In genomic region chr2:20615466-20616241, GRCh38 we compare ENCODE assay signal across 14 cellular contexts. TPM values are rescaled to one million over a fixed set of nuclear protein-coding genes. Genes with fewer than 3 reads are reported as not detected.
A peak's percentile ranks its signal among the peaks of the same experiment; 100 is the strongest.
DNase-seq lines count a peak whose midpoint lies in the region; ATAC-seq lines count a peak whose summit lies in the region.
"Had no signal": no experiment of that assay in that cellular context is flagged by ENCODE, and none has a peak within 500 bp of the region (broad histone marks: within the 10 kb centered on the region; RNA-seq: fewer than 3 reads in every experiment).

No MANE protein-coding gene starts in this region.

- H3K4me1 Mint-ChIP-seq in activated T-cell treated with anti-CD3 and anti-CD28 coated beads, Interleukin-2, amount 50 U/mL, for 72 hours (ENCODE audit: low read depth): no peaks in the 10 kb centered on the region

- H3K9me3 Mint-ChIP-seq in activated T-cell treated with anti-CD3 and anti-CD28 coated beads, Interleukin-2, amount 50 U/mL, for 72 hours: no peaks in the 10 kb centered on the region
- H3K9me3 Mint-ChIP-seq: neural crest cell had no signal

- H3K4me2 ChIP-seq in BLaER1: peak overlapping the region; percentile 74; the same call in 1 of the 2 replicates

- no peaks in the 10 kb centered on the region for H3K36me3 Mint-ChIP-seq in activated T-cell treated with anti-CD3 and anti-CD28 coated beads, Interleukin-2, amount 50 U/mL, for 72 hours (ENCODE audit: insufficient read depth in 2 of 2)

- no peaks in the 10 kb centered on the region for H3K27me3 ChIP-seq in BLaER1
- no peaks in the 10 kb centered on the region for H3K27me3 ChIP-seq in layer of hippocampus (ENCODE audit: control insufficient read depth, insufficient read depth, low read length)

- peak; percentile 61 for DNase-seq in dermis blood vessel endothelial cell
- DNase-seq in renal cortical epithelial cell (ENCODE audit: low read depth): peak; percentile 41
- DNase-seq in activated T-cell treated with anti-CD3 and anti-CD28 coated beads, Interleukin-2, amount 50 U/mL, for 72 hours: no peak
- no peak for DNase-seq in NCI-H187 treated with DMSO at 0.1 percent for 48 hours (lab: John Stamatoyannopoulos, UW)
- DNase-seq in UCSD-AML1 (lab: John Stamatoyannopoulos, UW; ENCODE audit: unreplicated experiment): no peak
- DNase-seq: amniotic stem cell; OCI-M1; stimulated activated CD4-positive, alpha-beta T cell treated with anti-CD3 and anti-CD28 coated beads, Interleukin-4, amount 100 ng/mL, for 4 hours; T-helper 9 cell had no signal

- H3K27me3 Mint-ChIP-seq in activated T-cell treated with anti-CD3 and anti-CD28 coated beads, Interleukin-2, amount 50 U/mL, for 72 hours (ENCODE audit: low read depth): no peaks in the 10 kb centered on the region

- H3K4me3 Mint-ChIP-seq in activated T-cell treated with anti-CD3 and anti-CD28 coated beads, Interleukin-2, amount 50 U/mL, for 72 hours: no peak overlapping the region
- H3K4me3 Mint-ChIP-seq: neural crest cell had no signal

- no peaks in the 10 kb centered on the region for H3K9me3 ChIP-seq in BLaER1

- peaks cover 8% of the 10 kb centered on the region; the same call in 1 of the 2 replicates for H3K36me3 ChIP-seq in BLaER1

- H3K27ac ChIP-seq in BLaER1: 0 out of 2 replicates have a peak overlapping the region, but pooled peaks have one; percentile 27
- H3K27ac ChIP-seq in layer of hippocampus (ENCODE audit: low read depth, low read length): peak overlapping the region; percentile 94

- no peak overlapping the region for H3K4me3 ChIP-seq in BLaER1

- H3K4me1 ChIP-seq in BLaER1: peaks cover 72% of the 10 kb centered on the region

- H3K9ac ChIP-seq in BLaER1: no peak overlapping the region
- H3K9ac ChIP-seq: KMS-11 had no signal

- H3K27ac Mint-ChIP-seq in activated T-cell treated with anti-CD3 and anti-CD28 coated beads, Interleukin-2, amount 50 U/mL, for 72 hours: no peak overlapping the region

- no peak for ATAC-seq in activated T-cell treated with anti-CD3 and anti-CD28 coated beads, Interleukin-2, amount 50 U/mL, for 72 hours (replicated peaks in 1 of 2)
- ATAC-seq in GM21360 (IDR thresholded peaks at IDR 0.05; ENCODE audit: unreplicated experiment): no peak

- H4K20me1 ChIP-seq in BLaER1: peaks cover 31% of the 10 kb centered on the region; the same call in 1 of the 2 replicates

RNA-seq across cellular contexts. Expression of gene HS1BP3, which starts 35.2 kb away (rescaled TPM):
- total RNA-seq in dermis blood vessel endothelial cell (36.9 and 49.9 TPM in 2 replicates), renal cortical epithelial cell (22.9 and 33.9 TPM in 2 replicates)
- 10 to 100 TPM; 10.7 to 11.0 TPM for total RNA-seq in activated T-cell treated with anti-CD3 and anti-CD28 coated beads, Interleukin-2, amount 50 U/mL, for 72 hours

RNA-seq across cellular contexts. Expression of gene GDF7, which starts 51.3 kb away (rescaled TPM):
- 5.4 and 28.1 TPM in 2 replicates for total RNA-seq in dermis blood vessel endothelial cell
- total RNA-seq in renal cortical epithelial cell: 0.69 and 3.2 TPM in 2 replicates
- total RNA-seq in activated T-cell treated with anti-CD3 and anti-CD28 coated beads, Interleukin-2, amount 50 U/mL, for 72 hours: under 1 TPM in 1 of 2 donors, not detected in 1; 0.07 TPM

Comparison
In these comparisons a context has a peak if more than half of its experiments do, and no peak if none do; other contexts are left out.
1. DNase-seq: peak in dermis blood vessel endothelial cell (single experiment) and renal cortical epithelial cell (single experiment); none in activated T-cell treated with anti-CD3 and anti-CD28 coated beads, Interleukin-2, amount 50 U/mL, for 72 hours (0 of 2), NCI-H187 treated with DMSO at 0.1 percent for 48 hours (single experiment) and UCSD-AML1 (single experiment).